8 cellular contexts compared by ENCODE assay signal in genomic region chr14:22872833-22873520, GRCh38. TPM values are rescaled to one million over a fixed set of nuclear protein-coding genes. Genes with fewer than 3 reads are reported as not detected.
DNase-seq lines count a peak whose midpoint lies in the region; ATAC-seq and TF ChIP-seq lines count a peak whose summit lies in the region.

No MANE protein-coding gene starts in this region.

- H3K4me3 ChIP-seq in RWPE2 (ENCODE audit: severe bottlenecking) (peak overlapping the region; percentile 69), esophagus muscularis mucosa (peak overlapping the region; percentile 92 to 100 (median 98)), prostate gland (peak overlapping the region; percentile 94 to 100)

- H3K4me1 ChIP-seq in RWPE2 (ENCODE audit: insufficient read depth, poor library complexity, severe bottlenecking) = peaks cover 9% of the 10 kb centered on the region
- peaks cover 27 to 60% (median 56%) of the 10 kb centered on the region in 4 donors for H3K4me1 ChIP-seq in esophagus muscularis mucosa
- H3K4me1 ChIP-seq in prostate gland (replicated peaks) = peaks cover 4% of the 10 kb centered on the region

- DNase-seq in EL (peak; percentile 31), RWPE2 (ENCODE audit: low spot score) (no peak), esophagus muscularis mucosa (ENCODE audit: extremely low spot score) (no peak), prostate gland (ENCODE audit: low spot score) (no peak), DMS53 treated with DMSO at 0.1 percent for 48 hours (lab: John Stamatoyannopoulos, UW; ENCODE audit: unreplicated experiment) (no peak), NCI-H1694 (lab: John Stamatoyannopoulos, UW) (no peak)

- H3K27me3 ChIP-seq in RWPE2 (ENCODE audit: insufficient read depth, poor library complexity, severe bottlenecking) (no peaks in the 10 kb centered on the region), esophagus muscularis mucosa (peaks cover 0 to 3% (median 0%) of the 10 kb centered on the region in 4 donors), prostate gland (replicated peaks; ENCODE audit: insufficient read depth) (no peaks in the 10 kb centered on the region)

- no peak for TF ChIP-seq EP300 in esophagus muscularis mucosa (IDR thresholded peaks at IDR 0.05)

- TF ChIP-seq CTCF in RWPE2 (IDR thresholded peaks at IDR 0.05; ENCODE audit: poor library complexity, severe bottlenecking) (peak; percentile 90), esophagus muscularis mucosa (IDR thresholded peaks at IDR 0.05) (peak in 1 of 3 experiments; percentile 11), prostate gland (IDR thresholded peaks at IDR 0.05) (peak in 1 of 4 experiments; percentile 1)

- H3K36me3 ChIP-seq in RWPE2 (ENCODE audit: low read depth) (peaks cover 49% of the 10 kb centered on the region), esophagus muscularis mucosa (peaks cover 39 to 50% (median 49%) of the 10 kb centered on the region in 4 donors), prostate gland (peaks cover 19 to 26% of the 10 kb centered on the region in 2 donors)

- 30% methylated on average over 9 of the region's 10 CpGs for WGBS in esophagus muscularis mucosa
- 36% methylated on average over 10 of the region's 10 CpGs for WGBS in prostate gland

- intact Hi-C loops in esophagus muscularis mucosa (cut with DNase I) = loop anchor here (1.0 to 10.0 kb wide), 2 partner anchors 27 to 112 kb away; partner anchors contain the start of gene AJUBA
- intact Hi-C loops in prostate gland (cut with DNase I) = loop anchor here (5.0 kb wide), 2 partner anchors 44 to 104 kb away; partner anchors contain the start of gene RBM23

- H3K9me3 ChIP-seq in RWPE2 (ENCODE audit: severe bottlenecking) (no peaks in the 10 kb centered on the region), esophagus muscularis mucosa (no peaks in the 10 kb centered on the region), prostate gland (no peaks in the 10 kb centered on the region)

- TF ChIP-seq POLR2A in esophagus muscularis mucosa (IDR thresholded peaks at IDR 0.05; ENCODE audit: low read depth) (no peak), prostate gland (IDR thresholded peaks at IDR 0.05) (no peak)

- H3K27ac ChIP-seq in RWPE2 (ENCODE audit: poor library complexity, severe bottlenecking) = peak overlapping the region; percentile 91
- peak overlapping the region; percentile 98 to 100 (median 100) for H3K27ac ChIP-seq in esophagus muscularis mucosa (replicated peaks in 1 of 4)
- H3K27ac ChIP-seq in prostate gland = peak overlapping the region; percentile 100

- ATAC-seq in RWPE2 (ENCODE audit: low read depth) = no peak
- no peak for ATAC-seq in GM18520 (IDR thresholded peaks at IDR 0.05; ENCODE audit: unreplicated experiment)
- ATAC-seq in GM19455 (IDR thresholded peaks at IDR 0.05; ENCODE audit: unreplicated experiment) = no peak

RNA-seq across cellular contexts. Expression of gene LRP10, which starts 1.4 kb away (rescaled TPM):
- total RNA-seq in esophagus muscularis mucosa (100 to 1,000 TPM; 111 to 279 (median 197) TPM), prostate gland (100 to 1,000 TPM; 124 to 150 TPM)

RNA-seq across cellular contexts. Expression of gene REM2, which starts 10.0 kb away (rescaled TPM):
- total RNA-seq in esophagus muscularis mucosa (under 1 TPM; 0.26 to 0.66 (median 0.38) TPM), prostate gland (1 to 10 TPM in 1 of 2 donors, under 1 TPM in 1; 0.62 to 1.0 TPM)

RNA-seq across cellular contexts. Expression of gene MMP14, which starts 36.6 kb away (rescaled TPM):
- total RNA-seq in esophagus muscularis mucosa (100 to 1,000 TPM in 3 of 4 donors, 10 to 100 TPM in 1; 83.9 to 149 (median 123) TPM), prostate gland (10 to 100 TPM; 64.9 to 90.4 TPM)

RNA-seq across cellular contexts. Expression of gene MRPL52, which starts 43.3 kb away (rescaled TPM):
- total RNA-seq in esophagus muscularis mucosa (10 to 100 TPM; 27.0 to 64.5 (median 37.2) TPM), prostate gland (100 to 1,000 TPM in 1 of 2 donors, 10 to 100 TPM in 1; 54.5 to 195 TPM)

RNA-seq across cellular contexts. Expression of gene RBM23, which starts 46.0 kb away (rescaled TPM):
- 100 to 1,000 TPM in 2 of 4 donors, 10 to 100 TPM in 2; 52.7 to 229 (median 102) TPM for total RNA-seq in esophagus muscularis mucosa
- total RNA-seq in prostate gland = 100 to 1,000 TPM; 170 to 463 TPM
